1 cellular context compared by ENCODE assay signal in genomic region chr9:96777539-96777864, GRCh38.
TF ChIP-seq lines count a peak whose summit lies in the region.

No MANE protein-coding gene starts in this region.

TF ChIP-seq in GM23338, 12 proteins besides CTCF, POLR2A, EP300 and RAD21 (continued from another document):
- TF ChIP-seq ETS1 (IDR thresholded peaks at IDR 0.05) = no peak
- no peak for TF ChIP-seq STAT1 (IDR thresholded peaks at IDR 0.05; ENCODE audit: unreplicated experiment)
- TF ChIP-seq ZNF331 (CRISPR knock-in tag; IDR thresholded peaks at IDR 0.05; ENCODE audit: low read depth) = no peak
- TF ChIP-seq REST (IDR thresholded peaks at IDR 0.05; ENCODE audit: unreplicated experiment) = no peak
- no peak for TF ChIP-seq EZH2 (IDR thresholded peaks at IDR 0.05; ENCODE audit: low read depth, unreplicated experiment)
- no peak for TF ChIP-seq CREB1 (CRISPR knock-in tag; IDR thresholded peaks at IDR 0.05; ENCODE audit: low read depth)
- no peak for TF ChIP-seq POLR2AphosphoS5 (IDR thresholded peaks at IDR 0.05; ENCODE audit: low read depth)
- TF ChIP-seq NANOG (IDR thresholded peaks at IDR 0.05; ENCODE audit: borderline replicate concordance) = no peak
- no peak for TF ChIP-seq EZH2phosphoT487 (IDR thresholded peaks at IDR 0.05; ENCODE audit: unreplicated experiment)
- no peak for TF ChIP-seq JUNB (IDR thresholded peaks at IDR 0.05; ENCODE audit: unreplicated experiment)
- no peak for TF ChIP-seq ZNF114 (CRISPR knock-in tag; IDR thresholded peaks at IDR 0.05)
